ENCODE assay signal across 16 cellular contexts in genomic region chr2:65294136-65294535, GRCh38.
DNase-seq lines count a peak whose midpoint lies in the region; ATAC-seq, FAIRE-seq and TF ChIP-seq lines count a peak whose summit lies in the region.
"Had no signal": no experiment of that assay in that cellular context is flagged by ENCODE, and none has a peak within 500 bp of the region (broad histone marks: within the 10 kb centered on the region; RNA-seq: fewer than 3 reads in every experiment).

No MANE protein-coding gene starts in this region.

- intact Hi-C loops in K562 (cut with micrococcal nuclease), result no loop called here

- H3K36me3 ChIP-seq in CD8-positive, alpha-beta memory T cell (ENCODE audit: insufficient read depth, low read length), result no peaks in the 10 kb centered on the region
- H3K36me3 ChIP-seq in GM23338 (ENCODE audit: insufficient read depth), result no peaks in the 10 kb centered on the region
- H3K36me3 ChIP-seq in K562 (ENCODE audit: control insufficient read depth, insufficient read depth, low read length), result no peaks in the 10 kb centered on the region
- H3K36me3 ChIP-seq: BLaER1 treated with 17β-estradiol and CSF1 and Interleukin-3, amounts not matched to agents 10 nM and 100 nM had no signal

- TF ChIP-seq EP300 in K562 (IDR thresholded peaks at IDR 0.05; ENCODE audit: low read length), result no peak

- H3K9me3 Mint-ChIP-seq in CD8-positive, alpha-beta memory T cell, result no peaks in the 10 kb centered on the region
- H3K9me3 Mint-ChIP-seq in GM23338 (no peaks in the 10 kb centered on the region), nephron progenitor cell (no peaks in the 10 kb centered on the region)
- H3K9me3 Mint-ChIP-seq: CD8-positive, alpha-beta T cell; H9 had no signal

- TF ChIP-seq RAD21 in K562 (CRISPR knock-in tag; conservative IDR thresholded peaks at IDR 0.05 in 1 of 2, IDR thresholded peaks at IDR 0.05 in 1 of 2), result no peak

- ATAC-seq in GM23338 (peak; percentile 42), K562 (peak; percentile 55), HG03520 (IDR thresholded peaks at IDR 0.05; ENCODE audit: unreplicated experiment) (no peak), HG02870 (IDR thresholded peaks at IDR 0.05; ENCODE audit: unreplicated experiment) (no peak)
- ATAC-seq: CD8-positive, alpha-beta T cell had no signal

- H3K27me3 Mint-ChIP-seq in CD8-positive, alpha-beta memory T cell, result peaks cover 2 to 20% of the 10 kb centered on the region in 2 donors
- H3K27me3 Mint-ChIP-seq in GM23338 (ENCODE audit: insufficient read depth, low read depth, poor library complexity) (peaks cover 13% of the 10 kb centered on the region), nephron progenitor cell (ENCODE audit: low read depth, poor library complexity) (peaks cover 6% of the 10 kb centered on the region)

- no peak overlapping the region for H3K4me3 Mint-ChIP-seq in CD8-positive, alpha-beta memory T cell
- H3K4me3 Mint-ChIP-seq in GM23338 (no peak overlapping the region), nephron progenitor cell (no peak overlapping the region)
- H3K4me3 Mint-ChIP-seq: B cell; CD8-positive, alpha-beta T cell; H9 had no signal

- no peak overlapping the region for H3K27ac Mint-ChIP-seq in CD8-positive, alpha-beta memory T cell
- no peak overlapping the region for H3K27ac Mint-ChIP-seq in GM23338
- H3K27ac Mint-ChIP-seq in nephron progenitor cell, result peak overlapping the region; percentile 96
- H3K27ac Mint-ChIP-seq: B cell; CD8-positive, alpha-beta T cell; H9 had no signal

- CTCF ChIA-PET in CD8-positive, alpha-beta memory T cell (lab: Charles Lee), result no interaction called here
- CTCF ChIA-PET in K562 (lab: Yijun Ruan, JAX; ENCODE audit: low intra/inter-chr PET ratio), result no interaction called here

- TF ChIP-seq POLR2A in K562 (conservative IDR thresholded peaks at IDR 0.05), result no peak

- no peaks in the 10 kb centered on the region for H3K9me3 ChIP-seq in CD8-positive, alpha-beta memory T cell (ENCODE audit: low read length)
- H3K9me3 ChIP-seq in K562 (replicated peaks; ENCODE audit: control insufficient read depth, insufficient read depth, low read depth, low read length), result no peaks in the 10 kb centered on the region
- H3K9me3 ChIP-seq: BLaER1 treated with 17β-estradiol and CSF1 and Interleukin-3, amounts not matched to agents 10 nM and 100 nM had no signal

- no peaks in the 10 kb centered on the region for H3K9me2 ChIP-seq in GM23338 (ENCODE audit: insufficient read depth)

- TF ChIP-seq CTCF in GM23338 (conservative IDR thresholded peaks at IDR 0.05; ENCODE audit: low read depth in 2 of 2), result no peak
- no peak for TF ChIP-seq CTCF in K562 (IDR thresholded peaks at IDR 0.05 in 2 of 3, conservative IDR thresholded peaks at IDR 0.05 in 1 of 3; ENCODE audit: insufficient read depth in 2 of 3, low read depth in 1 of 3, low read length in 3 of 3)
- TF ChIP-seq CTCF in nephron progenitor cell (IDR thresholded peaks at IDR 0.05), result no peak

- H3K27me3 ChIP-seq in CD8-positive, alpha-beta memory T cell (ENCODE audit: insufficient read depth, low read length, poor library complexity, severe bottlenecking), result no peaks in the 10 kb centered on the region
- H3K27me3 ChIP-seq in GM23338 (ENCODE audit: insufficient read depth) (no peaks in the 10 kb centered on the region), K562 (ENCODE audit: control insufficient read depth in 2 of 2, insufficient read depth in 2 of 2, low read length in 2 of 2) (no peaks in the 10 kb centered on the region)

- WGBS in K562 (ENCODE audit: insufficient coverage, low coverage, missing lambda C conversion rate), result 73% methylated on average over 6 of the region's 6 CpGs

- no peak overlapping the region for H3K4me2 ChIP-seq in GM23338
- H3K4me2 ChIP-seq in K562 (ENCODE audit: insufficient read depth, low read length), result no peak overlapping the region; the same call in 1 of the 2 replicates
- H3K4me2 ChIP-seq: BLaER1 treated with 17β-estradiol and CSF1 and Interleukin-3, amounts not matched to agents 10 nM and 100 nM had no signal

- no peaks in the 10 kb centered on the region for H3K79me2 ChIP-seq in GM23338 (replicated peaks; ENCODE audit: insufficient read depth)
- H3K79me2 ChIP-seq in K562 (ENCODE audit: control insufficient read depth, insufficient read depth, low read length), result no peaks in the 10 kb centered on the region

- no peaks in the 10 kb centered on the region for H3F3A ChIP-seq in GM23338 (replicated peaks; ENCODE audit: low read depth)

- POLR2A ChIA-PET in CD8-positive, alpha-beta memory T cell (lab: Charles Lee), result no interaction called here
- POLR2A ChIA-PET in K562 (lab: Yijun Ruan, JAX), result interaction anchor here (1.5 to 2.7 kb wide), 3 partner anchors 11 to 17 kb away, joined by 5 to 16 read pairs (median 6); no protein-coding TSS in a partner anchor

- H2AFZ ChIP-seq in GM23338, result no peak overlapping the region
- H2AFZ ChIP-seq in K562 (ENCODE audit: low read depth, low read length), result peak overlapping the region; percentile 84

- H3K4me1 ChIP-seq in CD8-positive, alpha-beta memory T cell (ENCODE audit: insufficient read depth, low read length), result peaks cover 2% of the 10 kb centered on the region
- H3K4me1 ChIP-seq in GM23338 (ENCODE audit: insufficient read depth), result no peaks in the 10 kb centered on the region
- peaks cover 33 to 35% of the 10 kb centered on the region in 2 experiments for H3K4me1 ChIP-seq in K562 (replicated peaks in 1 of 2; ENCODE audit: control insufficient read depth in 2 of 2, insufficient read depth in 2 of 2, low read length in 2 of 2)

- BruUV-seq in K562 (replicated peaks; lab: Mats Ljungman, UMichigan), result TSS peak; percentile 46

- no peak for FAIRE-seq in K562 (lab: Jason Lieb, UNC)
- FAIRE-seq: D721Med, G401.6, H1 had no signal

- no peak overlapping the region for H3K4me3 ChIP-seq in CD8-positive, alpha-beta memory T cell (ENCODE audit: low read length)
- H3K4me3 ChIP-seq in GM23338 (no peak overlapping the region), K562 (no peak overlapping the region)
- H3K4me3 ChIP-seq: BLaER1 treated with 17β-estradiol and CSF1 and Interleukin-3, amounts not matched to agents 10 nM and 100 nM had no signal

- peak overlapping the region; percentile 69 to 84 for H3K9ac ChIP-seq in K562 (ENCODE audit: insufficient read depth in 1 of 2, low read depth in 2 of 2, low read length in 2 of 2)
- H3K9ac ChIP-seq: BLaER1 treated with 17β-estradiol and CSF1 and Interleukin-3, amounts not matched to agents 10 nM and 100 nM had no signal

- H3K9me1 ChIP-seq in K562 (ENCODE audit: control insufficient read depth, insufficient read depth, low read length), result no peaks in the 10 kb centered on the region

- in situ Hi-C loops in K562 (cut with MboI), result no loop called here

- DNase-seq in CD8-positive, alpha-beta memory T cell, result no peak
- DNase-seq in GM23338 (ENCODE audit: low spot score) (no peak), K562 (ENCODE audit: extremely low read depth in 1 of 4, low spot score in 3 of 4) (no peak), nephron progenitor cell (no peak), NCI-H1092 treated with DMSO at 0.1 percent for 48 hours (lab: John Stamatoyannopoulos, UW) (no peak)
- DNase-seq in activated naive CD4-positive, alpha-beta T cell treated with Interleukin-2 at 50 U/mL for 16 hours, result no peak
- DNase-seq: CD8-positive, alpha-beta T cell; COR-L47; H9 had no signal

- H3K4me1 Mint-ChIP-seq in CD8-positive, alpha-beta memory T cell, result peaks cover under 1 to 5% (median under 1%) of the 10 kb centered on the region in 3 donors
- H3K4me1 Mint-ChIP-seq in GM23338, result peaks cover 21% of the 10 kb centered on the region
- peaks cover 45% of the 10 kb centered on the region for H3K4me1 Mint-ChIP-seq in nephron progenitor cell
- H3K4me1 Mint-ChIP-seq: B cell had no signal

- no peaks in the 10 kb centered on the region; the same call in 1 of the 2 replicates for H4K20me1 ChIP-seq in GM23338 (replicated peaks; ENCODE audit: insufficient read depth)
- no peaks in the 10 kb centered on the region for H4K20me1 ChIP-seq in K562 (replicated peaks; ENCODE audit: control insufficient read depth, insufficient read depth, low read length)

- H3K27ac ChIP-seq in CD8-positive, alpha-beta memory T cell (ENCODE audit: low read depth, low read length), result peak overlapping the region; percentile 43
- H3K27ac ChIP-seq in GM23338 (ENCODE audit: low read depth) (no peak overlapping the region), K562 (ENCODE audit: extremely low read depth, low read depth, low read length) (peak overlapping the region; percentile 86)
- H3K27ac ChIP-seq: BLaER1 treated with 17β-estradiol and CSF1 and Interleukin-3, amounts not matched to agents 10 nM and 100 nM had no signal

- H3K36me3 Mint-ChIP-seq in CD8-positive, alpha-beta memory T cell, result no peaks in the 10 kb centered on the region
- H3K36me3 Mint-ChIP-seq in GM23338 (ENCODE audit: low read depth) (no peaks in the 10 kb centered on the region), nephron progenitor cell (ENCODE audit: low read depth) (no peaks in the 10 kb centered on the region)
- H3K36me3 Mint-ChIP-seq: CD8-positive, alpha-beta T cell had no signal

TF ChIP-seq in GM23338, 12 proteins besides CTCF, POLR2A, EP300 and RAD21:
- no peak for TF ChIP-seq EZH2phosphoT487 (IDR thresholded peaks at IDR 0.05; ENCODE audit: unreplicated experiment)

TF ChIP-seq in K562, 482 proteins besides CTCF, POLR2A, EP300 and RAD21:
- TF ChIP-seq, protein P1, sequence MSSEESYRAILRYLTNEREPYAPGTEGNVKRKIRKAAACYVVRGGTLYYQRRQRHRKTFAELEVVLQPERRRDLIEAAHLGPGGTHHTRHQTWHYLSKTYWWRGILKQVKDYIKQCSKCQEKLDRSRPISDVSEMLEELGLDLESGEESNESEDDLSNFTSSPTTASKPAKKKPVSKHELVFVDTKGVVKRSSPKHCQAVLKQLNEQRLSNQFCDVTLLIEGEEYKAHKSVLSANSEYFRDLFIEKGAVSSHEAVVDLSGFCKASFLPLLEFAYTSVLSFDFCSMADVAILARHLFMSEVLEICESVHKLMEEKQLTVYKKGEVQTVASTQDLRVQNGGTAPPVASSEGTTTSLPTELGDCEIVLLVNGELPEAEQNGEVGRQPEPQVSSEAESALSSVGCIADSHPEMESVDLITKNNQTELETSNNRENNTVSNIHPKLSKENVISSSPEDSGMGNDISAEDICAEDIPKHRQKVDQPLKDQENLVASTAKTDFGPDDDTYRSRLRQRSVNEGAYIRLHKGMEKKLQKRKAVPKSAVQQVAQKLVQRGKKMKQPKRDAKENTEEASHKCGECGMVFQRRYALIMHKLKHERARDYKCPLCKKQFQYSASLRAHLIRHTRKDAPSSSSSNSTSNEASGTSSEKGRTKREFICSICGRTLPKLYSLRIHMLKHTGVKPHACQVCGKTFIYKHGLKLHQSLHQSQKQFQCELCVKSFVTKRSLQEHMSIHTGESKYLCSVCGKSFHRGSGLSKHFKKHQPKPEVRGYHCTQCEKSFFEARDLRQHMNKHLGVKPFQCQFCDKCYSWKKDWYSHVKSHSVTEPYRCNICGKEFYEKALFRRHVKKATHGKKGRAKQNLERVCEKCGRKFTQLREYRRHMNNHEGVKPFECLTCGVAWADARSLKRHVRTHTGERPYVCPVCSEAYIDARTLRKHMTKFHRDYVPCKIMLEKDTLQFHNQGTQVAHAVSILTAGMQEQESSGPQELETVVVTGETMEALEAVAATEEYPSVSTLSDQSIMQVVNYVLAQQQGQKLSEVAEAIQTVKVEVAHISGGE (CRISPR knock-in tag; IDR thresholded peaks at IDR 0.05), result peak in 1 of 3 experiments; percentile 13; a peak in 1 of 6 replicates
- no peak for TF ChIP-seq KHSRP (IDR thresholded peaks at IDR 0.05)

Comparison
In these comparisons a context has a peak if more than half of its experiments do, and no peak if none do; other contexts are left out.
1. ATAC-seq: peak in GM23338 (single experiment) and K562 (single experiment); none in HG03520 (single experiment) and HG02870 (single experiment).